10 cellular contexts compared by ENCODE assay signal in the genomic region with DNA sequence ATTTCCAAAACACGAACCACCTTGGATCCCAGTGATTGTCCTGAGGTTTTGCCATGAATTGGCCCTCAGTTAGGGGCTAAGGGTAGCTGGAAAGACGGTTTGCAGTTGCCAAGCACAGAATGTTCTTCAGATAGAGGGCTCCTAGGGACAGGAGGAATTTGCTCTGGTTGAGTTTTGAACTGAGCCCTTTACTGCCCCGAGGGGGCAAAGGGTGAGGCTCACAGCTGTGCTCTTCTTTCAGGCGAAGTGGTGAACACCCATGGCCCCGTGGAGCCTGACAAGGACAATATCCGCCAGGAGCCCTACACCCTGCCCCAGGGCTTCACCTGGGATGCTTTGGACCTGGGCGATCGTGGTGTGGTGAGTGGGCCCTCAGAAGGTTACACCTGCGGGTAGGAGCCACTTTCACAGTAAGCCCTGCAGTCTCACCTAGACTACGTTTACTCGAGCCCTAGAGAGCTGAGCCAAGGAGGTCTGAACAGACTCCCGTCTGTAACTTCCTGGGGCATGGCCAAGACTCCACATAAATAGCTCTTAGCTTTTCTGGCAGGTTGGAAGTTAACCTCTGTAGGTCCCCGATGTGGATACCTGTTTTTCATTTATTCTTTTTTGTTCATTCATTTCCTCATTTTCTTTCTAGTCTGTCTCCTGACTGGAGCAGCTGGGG. TPM values are rescaled to one million over a fixed set of nuclear protein-coding genes. Genes with fewer than 3 reads are reported as not detected.
DNase-seq lines count a peak whose midpoint lies in the region; ATAC-seq, FAIRE-seq and TF ChIP-seq lines count a peak whose summit lies in the region.
"Had no signal": no experiment of that assay in that cellular context is flagged by ENCODE, and none has a peak within 500 bp of the region (broad histone marks: within the 10 kb centered on the region; RNA-seq: fewer than 3 reads in every experiment).

No MANE protein-coding gene starts in this region.

- in situ Hi-C loops in mammary epithelial cell (cut with MboI; ENCODE audit: low sequenced_read_pairs in 2 of 2) = loop anchor here in 1 of 2 donors (10.0 kb wide), 1 partner anchor 189 kb away; a partner anchor contains a TSS

- intact Hi-C loops in mammary epithelial cell (cut with micrococcal nuclease) (loop anchor here (2.0 kb wide), 1 partner anchor 33 kb away; a partner anchor contains a TSS), left colon (cut with DNase I, micrococcal nuclease) (no loop called here)

- H3K36me3 ChIP-seq in mammary epithelial cell (ENCODE audit: insufficient read depth, low read length) (peaks cover 46% of the 10 kb centered on the region), smooth muscle cell (ENCODE audit: low read depth) (no peaks in the 10 kb centered on the region)

- peak overlapping the region; percentile 45 for H3K9ac ChIP-seq in mammary epithelial cell (ENCODE audit: insufficient read depth, low read length)
- H3K9ac ChIP-seq in smooth muscle cell (ENCODE audit: low read depth) = peak overlapping the region; percentile 86

- no peak for DNase-seq in HTR-8/SVneo (ENCODE audit: insufficient read length, low spot score)
- no peak for DNase-seq in mammary epithelial cell
- DNase-seq in left colon = no peak
- DNase-seq in smooth muscle cell (lab: John Stamatoyannopoulos, UW; ENCODE audit: unreplicated experiment) = no peak
- no peak for DNase-seq in AG08395 (ENCODE audit: low spot score)
- no peak for DNase-seq in central memory CD4-positive, alpha-beta T cell
- DNase-seq in D341Med (ENCODE audit: low spot score) = no peak
- DNase-seq in OCI-M2 (lab: John Stamatoyannopoulos, UW; ENCODE audit: unreplicated experiment) = no peak
- DNase-seq: endodermal cell, T-cell had no signal

- H3K4me1 ChIP-seq in mammary epithelial cell (ENCODE audit: insufficient read depth, low read length) = peaks cover 25% of the 10 kb centered on the region
- H3K4me1 ChIP-seq in smooth muscle cell (ENCODE audit: low read depth) = peaks cover 6% of the 10 kb centered on the region

- peak; percentile 14 for ATAC-seq in left colon
- ATAC-seq: T-cell had no signal

- H3K27me3 ChIP-seq in mammary epithelial cell (ENCODE audit: insufficient read depth, low read length) (no peaks in the 10 kb centered on the region), smooth muscle cell (ENCODE audit: low read depth) (no peaks in the 10 kb centered on the region)

- H2AFZ ChIP-seq in mammary epithelial cell (ENCODE audit: low read depth, low read length) (no peak overlapping the region), smooth muscle cell (ENCODE audit: low read depth) (no peak overlapping the region)

- dilution Hi-C loops in mammary epithelial cell (cut with HindIII; ENCODE audit: low sequenced_read_pairs) = no loop called here

- H4K20me1 ChIP-seq in mammary epithelial cell (ENCODE audit: insufficient read depth, low read length) (no peaks in the 10 kb centered on the region), smooth muscle cell (ENCODE audit: low read depth) (no peaks in the 10 kb centered on the region)

- peak; percentile 38 for FAIRE-seq in HTR-8/SVneo (lab: Jason Lieb, UNC)

- CTCF ChIA-PET in mammary epithelial cell (lab: Charles Lee; ENCODE audit: low non-redundant PET) = no interaction called here

- H3K79me2 ChIP-seq in mammary epithelial cell (ENCODE audit: insufficient read depth, low read length) (peaks cover 29% of the 10 kb centered on the region), smooth muscle cell (ENCODE audit: low read depth) (no peaks in the 10 kb centered on the region)

- H3K27ac ChIP-seq in mammary epithelial cell (ENCODE audit: insufficient read depth, low read depth, low read length) (peak overlapping the region; percentile 47), smooth muscle cell (ENCODE audit: low read depth) (peak overlapping the region; percentile 97)

- H3K9me3 ChIP-seq in mammary epithelial cell (replicated peaks; ENCODE audit: insufficient read depth, low read length) = no peaks in the 10 kb centered on the region
- H3K9me3 ChIP-seq in smooth muscle cell (replicated peaks; ENCODE audit: low read depth) = no peaks in the 10 kb centered on the region

- H3F3A ChIP-seq in smooth muscle cell (ENCODE audit: low read depth) = peaks cover 23% of the 10 kb centered on the region

- H3K4me3 ChIP-seq in mammary epithelial cell (replicated peaks in 1 of 3; ENCODE audit: insufficient read depth in 1 of 3, low read depth in 2 of 3, low read length in 3 of 3) (no peak overlapping the region), smooth muscle cell (no peak overlapping the region)

- WGBS in mammary epithelial cell (ENCODE audit: low coverage, missing lambda C conversion rate) = 23% methylated on average over 13 of the region's 13 CpGs
- WGBS in smooth muscle cell (ENCODE audit: low lambda C conversion rate) = 71% methylated on average over 13 of the region's 13 CpGs

- no TSS peak for BruUV-seq in mammary epithelial cell (replicated peaks; lab: Mats Ljungman, UMichigan)

- H3K4me2 ChIP-seq in mammary epithelial cell (ENCODE audit: insufficient read depth, low read depth, low read length) (peak overlapping the region; percentile 56), smooth muscle cell (peak overlapping the region; percentile 62)

- no peak for TF ChIP-seq CTCF in mammary epithelial cell (conservative IDR thresholded peaks at IDR 0.05 in 1 of 2, IDR thresholded peaks at IDR 0.05 in 1 of 2; ENCODE audit: extremely low read depth in 1 of 2, insufficient read depth in 1 of 2, low read depth in 1 of 2, low read length in 2 of 2)
- TF ChIP-seq CTCF in smooth muscle cell (IDR thresholded peaks at IDR 0.05; ENCODE audit: borderline replicate concordance, insufficient read depth, poor library complexity, severe bottlenecking) = no peak

RNA-seq across cellular contexts. Expression of a gene that starts 32.5 kb away (rescaled TPM):
- total RNA-seq in mammary epithelial cell = 100 to 1,000 TPM in 1 of 2 donors, 10 to 100 TPM in 1; 80.0 to 143 TPM
- 55.9 TPM for polyA plus RNA-seq in mammary epithelial cell
- 170 TPM for polyA minus RNA-seq in mammary epithelial cell
- total RNA-seq in left colon = 10 to 100 TPM; 48.2 to 69.5 TPM
- total RNA-seq in smooth muscle cell = 78.7 and 87.6 TPM in 2 replicates
- 105 and 148 TPM in 2 replicates for polyA plus RNA-seq in smooth muscle cell

RNA-seq across cellular contexts. Expression of a gene that starts 38.7 kb away (rescaled TPM):
- total RNA-seq in mammary epithelial cell = 100 to 1,000 TPM in 1 of 2 donors, 10 to 100 TPM in 1; 79.4 to 185 TPM
- 171 TPM for polyA plus RNA-seq in mammary epithelial cell
- polyA minus RNA-seq in mammary epithelial cell = 166 TPM
- 100 to 1,000 TPM; 335 to 566 TPM for total RNA-seq in left colon
- total RNA-seq in smooth muscle cell = 24.0 and 43.3 TPM in 2 replicates
- 33.4 and 33.7 TPM in 2 replicates for polyA plus RNA-seq in smooth muscle cell

RNA-seq across cellular contexts. Expression of a gene that starts 41.9 kb away (rescaled TPM):
- total RNA-seq in mammary epithelial cell (1 to 10 TPM; 6.5 to 8.1 TPM), left colon (10 to 100 TPM; 22.3 to 22.6 TPM), smooth muscle cell (0.49 and 4.6 TPM in 2 replicates)
- polyA plus RNA-seq in mammary epithelial cell (3.1 TPM), smooth muscle cell (5.0 and 5.9 TPM in 2 replicates)
- polyA minus RNA-seq in mammary epithelial cell = 3.4 TPM

RNA-seq across cellular contexts. Expression of a gene that starts 42.1 kb away (rescaled TPM):
- total RNA-seq in mammary epithelial cell = 10 to 100 TPM; 35.4 to 68.0 TPM
- polyA plus RNA-seq in mammary epithelial cell = 27.7 TPM
- polyA minus RNA-seq in mammary epithelial cell = 40.8 TPM
- total RNA-seq in left colon = 10 to 100 TPM; 25.7 to 28.1 TPM
- 24.3 and 42.3 TPM in 2 replicates for total RNA-seq in smooth muscle cell
- polyA plus RNA-seq in smooth muscle cell = 25.7 and 28.4 TPM in 2 replicates

RNA-seq across cellular contexts. Expression of a gene that starts 54.7 kb away (rescaled TPM):
- total RNA-seq in mammary epithelial cell (10 to 100 TPM; 20.5 to 35.2 TPM), left colon (10 to 100 TPM; 36.1 to 46.7 TPM), smooth muscle cell (9.3 and 13.7 TPM in 2 replicates)
- polyA plus RNA-seq in mammary epithelial cell (16.7 TPM), smooth muscle cell (9.4 TPM in 2 replicates)
- polyA minus RNA-seq in mammary epithelial cell = 12.4 TPM
